In genomic region chr6:158624684-158625682, GRCh38 we compare ENCODE assay signal across 17 cellular contexts. TPM values are rescaled to one million over a fixed set of nuclear protein-coding genes. Genes with fewer than 3 reads are reported as not detected.
A peak's percentile ranks its signal among the peaks of the same experiment; 100 is the strongest.
DNase-seq lines count a peak whose midpoint lies in the region; ATAC-seq and TF ChIP-seq lines count a peak whose summit lies in the region.
"Had no signal": no experiment of that assay in that cellular context is flagged by ENCODE, and none has a peak within 500 bp of the region (broad histone marks: within the 10 kb centered on the region; RNA-seq: fewer than 3 reads in every experiment).

No MANE protein-coding gene starts in this region.

- CTCF ChIA-PET in activated CD8-positive, alpha-beta memory T cell treated with anti-CD3 and anti-CD28 coated beads, Interleukin-2, amount 10 ng/mL, durations not matched to agents 7 days and 5 days (lab: Charles Lee), result interaction anchor here (0.9 kb wide), 1 partner anchor 67 kb away, joined by 3 read pairs; no protein-coding TSS in a partner anchor
- CTCF ChIA-PET in HEK293T (lab: Yijun Ruan, JAX), result no interaction called here

- H3K9me3 ChIP-seq in thoracic aorta, result no peaks in the 10 kb centered on the region
- H3K9me3 ChIP-seq: SJCRH30 had no signal

- peak overlapping the region; percentile 78 for H3K27ac Mint-ChIP-seq in activated T-cell treated with anti-CD3 and anti-CD28 coated beads, Interleukin-2, amount 50 U/mL, for 24 hours
- no peak overlapping the region for H3K27ac Mint-ChIP-seq in activated CD8-positive, alpha-beta memory T cell treated with anti-CD3 and anti-CD28 coated beads, Interleukin-2, amount 10 ng/mL, durations not matched to agents 7 days and 5 days
- H3K27ac Mint-ChIP-seq in CD14-positive monocyte, result peak overlapping the region in 3 of 7 donors; percentile 32 to 49 (median 43)
- H3K27ac Mint-ChIP-seq: CD8-positive, alpha-beta T cell; stimulated activated naive CD8-positive, alpha-beta T cell treated with anti-CD3 and anti-CD28 coated beads, Interleukin-15, amount 100 ng/mL, for 72 hours had no signal

- H3K27ac ChIP-seq in thoracic aorta, result peak overlapping the region; percentile 13 to 62
- H3K27ac ChIP-seq: SJCRH30 had no signal

- peaks cover 6% of the 10 kb centered on the region for H3K36me3 ChIP-seq in thoracic aorta

- TF ChIP-seq CTCF in thoracic aorta (IDR thresholded peaks at IDR 0.05), result no peak
- no peak for TF ChIP-seq CTCF in CD14-positive monocyte (IDR thresholded peaks at IDR 0.05)

- no peaks in the 10 kb centered on the region for H3K27me3 ChIP-seq in thoracic aorta (replicated peaks; ENCODE audit: insufficient read depth)
- H3K27me3 ChIP-seq: SJCRH30 had no signal

- no peak overlapping the region for H3K4me3 ChIP-seq in thoracic aorta
- H3K4me3 ChIP-seq: SJCRH30 had no signal

- ATAC-seq in activated T-cell treated with anti-CD3 and anti-CD28 coated beads, Interleukin-2, amount 50 U/mL, for 4 hours, result no peak
- ATAC-seq in activated CD8-positive, alpha-beta memory T cell treated with anti-CD3 and anti-CD28 coated beads, Interleukin-2, amount 10 ng/mL, durations not matched to agents 7 days and 5 days, result no peak
- ATAC-seq in thoracic aorta (ENCODE audit: insufficient number of reproducible peaks, low FRiP score, low read depth), result no peak
- ATAC-seq: CD8-positive, alpha-beta T cell; stimulated activated naive CD8-positive, alpha-beta T cell treated with anti-CD3 and anti-CD28 coated beads, Interleukin-15, amount 100 ng/mL, for 72 hours had no signal

- intact Hi-C loops in CD14-positive monocyte (cut with micrococcal nuclease), result no loop called here

- peaks cover 95% of the 10 kb centered on the region for H3K36me3 Mint-ChIP-seq in activated T-cell treated with anti-CD3 and anti-CD28 coated beads, Interleukin-2, amount 50 U/mL, for 24 hours (ENCODE audit: low read depth)
- peaks cover 48% of the 10 kb centered on the region for H3K36me3 Mint-ChIP-seq in activated T-cell treated with anti-CD3 and anti-CD28 coated beads, Interleukin-2, amount 50 U/mL, for 4 hours (ENCODE audit: insufficient read depth)
- peaks cover 23% of the 10 kb centered on the region for H3K36me3 Mint-ChIP-seq in activated CD8-positive, alpha-beta memory T cell treated with anti-CD3 and anti-CD28 coated beads, Interleukin-2, amount 10 ng/mL, durations not matched to agents 7 days and 5 days
- H3K36me3 Mint-ChIP-seq in CD14-positive monocyte, result peaks cover 74 to 87% of the 10 kb centered on the region in 2 donors

- no peak for DNase-seq in activated T-cell treated with anti-CD3 and anti-CD28 coated beads, Interleukin-2, amount 50 U/mL, for 24 hours
- no peak for DNase-seq in activated T-cell treated with anti-CD3 and anti-CD28 coated beads, Interleukin-2, amount 50 U/mL, for 4 hours
- DNase-seq in activated CD8-positive, alpha-beta memory T cell treated with anti-CD3 and anti-CD28 coated beads, Interleukin-2, amount 10 ng/mL, durations not matched to agents 7 days and 5 days, result peak; percentile 39
- DNase-seq in islet precursor cell (peak; percentile 45), thoracic aorta (ENCODE audit: low spot score) (no peak), HEK293T (ENCODE audit: extremely low spot score) (no peak), CD14-positive monocyte (ENCODE audit: low spot score) (no peak), NOMO-1 treated with DMSO at 0.1 percent for 48 hours (lab: John Stamatoyannopoulos, UW; ENCODE audit: unreplicated experiment) (no peak)
- DNase-seq: activated CD4-positive, alpha-beta T cell treated with anti-CD3 and anti-CD28 coated beads for 48 hours; activated effector memory CD4-positive, alpha-beta T cell treated with Interleukin-2 at 50 U/mL for 16 hours; foreskin melanocyte; NCI-H187; retina; SJCRH30; stimulated activated CD4-positive, alpha-beta T cell treated with anti-CD3 and anti-CD28 coated beads, Interleukin-15, amount 100 ng/mL, for 24 hours; stimulated activated naive CD8-positive, alpha-beta T cell treated with anti-CD3 and anti-CD28 coated beads, Interleukin-15, amount 100 ng/mL, for 72 hours had no signal

- H3K4me1 Mint-ChIP-seq in activated T-cell treated with anti-CD3 and anti-CD28 coated beads, Interleukin-2, amount 50 U/mL, for 24 hours (ENCODE audit: low read depth), result peaks cover 37% of the 10 kb centered on the region
- peaks cover 12% of the 10 kb centered on the region for H3K4me1 Mint-ChIP-seq in activated T-cell treated with anti-CD3 and anti-CD28 coated beads, Interleukin-2, amount 50 U/mL, for 4 hours (ENCODE audit: low read depth)
- H3K4me1 Mint-ChIP-seq in activated CD8-positive, alpha-beta memory T cell treated with anti-CD3 and anti-CD28 coated beads, Interleukin-2, amount 10 ng/mL, durations not matched to agents 7 days and 5 days, result peaks cover 18% of the 10 kb centered on the region
- no peaks in the 10 kb centered on the region for H3K4me1 Mint-ChIP-seq in CD14-positive monocyte

- no peaks in the 10 kb centered on the region for H3K27me3 Mint-ChIP-seq in activated T-cell treated with anti-CD3 and anti-CD28 coated beads, Interleukin-2, amount 50 U/mL, for 24 hours
- no peaks in the 10 kb centered on the region for H3K27me3 Mint-ChIP-seq in activated T-cell treated with anti-CD3 and anti-CD28 coated beads, Interleukin-2, amount 50 U/mL, for 4 hours (ENCODE audit: low read depth)
- no peaks in the 10 kb centered on the region for H3K27me3 Mint-ChIP-seq in activated CD8-positive, alpha-beta memory T cell treated with anti-CD3 and anti-CD28 coated beads, Interleukin-2, amount 10 ng/mL, durations not matched to agents 7 days and 5 days
- H3K27me3 Mint-ChIP-seq in CD14-positive monocyte (ENCODE audit: low read depth in 3 of 3), result peaks cover 0 to 2% (median 0%) of the 10 kb centered on the region in 3 donors
- H3K27me3 Mint-ChIP-seq: stimulated activated naive CD8-positive, alpha-beta T cell treated with anti-CD3 and anti-CD28 coated beads, Interleukin-15, amount 100 ng/mL, for 72 hours had no signal

- H3K4me1 ChIP-seq in thoracic aorta (ENCODE audit: control insufficient read depth in 1 of 2, low read depth in 2 of 2), result peaks cover 6 to 27% of the 10 kb centered on the region in 2 donors
- H3K4me1 ChIP-seq: SJCRH30 had no signal

- H3K9me3 Mint-ChIP-seq in activated T-cell treated with anti-CD3 and anti-CD28 coated beads, Interleukin-2, amount 50 U/mL, for 24 hours, result no peaks in the 10 kb centered on the region
- H3K9me3 Mint-ChIP-seq in activated T-cell treated with anti-CD3 and anti-CD28 coated beads, Interleukin-2, amount 50 U/mL, for 4 hours, result no peaks in the 10 kb centered on the region
- H3K9me3 Mint-ChIP-seq in activated CD8-positive, alpha-beta memory T cell treated with anti-CD3 and anti-CD28 coated beads, Interleukin-2, amount 10 ng/mL, durations not matched to agents 7 days and 5 days (ENCODE audit: low read depth), result no peaks in the 10 kb centered on the region
- H3K9me3 Mint-ChIP-seq in CD14-positive monocyte, result no peaks in the 10 kb centered on the region
- H3K9me3 Mint-ChIP-seq: CD8-positive, alpha-beta T cell; stimulated activated naive CD8-positive, alpha-beta T cell treated with anti-CD3 and anti-CD28 coated beads, Interleukin-15, amount 100 ng/mL, for 72 hours had no signal

- H3K4me3 Mint-ChIP-seq in activated T-cell treated with anti-CD3 and anti-CD28 coated beads, Interleukin-2, amount 50 U/mL, for 24 hours, result no peak overlapping the region
- no peak overlapping the region for H3K4me3 Mint-ChIP-seq in activated T-cell treated with anti-CD3 and anti-CD28 coated beads, Interleukin-2, amount 50 U/mL, for 4 hours
- no peak overlapping the region for H3K4me3 Mint-ChIP-seq in activated CD8-positive, alpha-beta memory T cell treated with anti-CD3 and anti-CD28 coated beads, Interleukin-2, amount 10 ng/mL, durations not matched to agents 7 days and 5 days
- no peak overlapping the region for H3K4me3 Mint-ChIP-seq in CD14-positive monocyte
- H3K4me3 Mint-ChIP-seq: CD8-positive, alpha-beta T cell; stimulated activated naive CD8-positive, alpha-beta T cell treated with anti-CD3 and anti-CD28 coated beads, Interleukin-15, amount 100 ng/mL, for 72 hours had no signal

- POLR2A ChIA-PET in HEK293T (lab: Yijun Ruan, JAX), result no interaction called here

TF ChIP-seq in HEK293T, 16 proteins besides CTCF, POLR2A, EP300 and RAD21:
- no peak for TF ChIP-seq BHLHE40 (IDR thresholded peaks at IDR 0.05; ENCODE audit: borderline replicate concordance)
- no peak for TF ChIP-seq FOXA1 (IDR thresholded peaks at IDR 0.05)
- TF ChIP-seq NFRKB (IDR thresholded peaks at IDR 0.05), result no peak
- TF ChIP-seq TARDBP (IDR thresholded peaks at IDR 0.05), result no peak
- no peak for TF ChIP-seq SUZ12 (IDR thresholded peaks at IDR 0.05)
- no peak for TF ChIP-seq FOXK2 (IDR thresholded peaks at IDR 0.05)

RNA-seq across cellular contexts. Expression of gene DYNLT1, which starts 19.6 kb away (rescaled TPM):
- 10 to 100 TPM; 57.5 to 67.1 (median 64.9) TPM for total RNA-seq in activated T-cell treated with anti-CD3 and anti-CD28 coated beads, Interleukin-2, amount 50 U/mL, for 4 hours
- total RNA-seq in activated CD8-positive, alpha-beta memory T cell treated with anti-CD3 and anti-CD28 coated beads, Interleukin-2, amount 10 ng/mL, durations not matched to agents 7 days and 5 days, result 100 to 1,000 TPM; 109 to 120 TPM
- total RNA-seq in thoracic aorta, result 10 to 100 TPM; 45.6 to 48.7 TPM
- 100 to 1,000 TPM; 286 to 287 TPM for polyA plus RNA-seq in CD14-positive monocyte

RNA-seq across cellular contexts. Expression of gene SYTL3, which starts 24.9 kb away (rescaled TPM):
- 10 to 100 TPM; 33.6 to 72.6 (median 38.5) TPM for total RNA-seq in activated T-cell treated with anti-CD3 and anti-CD28 coated beads, Interleukin-2, amount 50 U/mL, for 4 hours
- total RNA-seq in activated CD8-positive, alpha-beta memory T cell treated with anti-CD3 and anti-CD28 coated beads, Interleukin-2, amount 10 ng/mL, durations not matched to agents 7 days and 5 days, result 100 to 1,000 TPM; 106 to 112 TPM
- total RNA-seq in thoracic aorta, result 1 to 10 TPM; 7.1 to 9.6 TPM
- polyA plus RNA-seq in CD14-positive monocyte, result 10 to 100 TPM; 14.6 to 14.8 TPM

Comparison
In these comparisons a context has a peak if more than half of its experiments do, and no peak if none do; other contexts are left out.
1. DNase-seq: peak in activated CD8-positive, alpha-beta memory T cell treated with anti-CD3 and anti-CD28 coated beads, Interleukin-2, amount 10 ng/mL, durations not matched to agents 7 days and 5 days (single experiment) and islet precursor cell (single experiment); none in activated T-cell treated with anti-CD3 and anti-CD28 coated beads, Interleukin-2, amount 50 U/mL, for 24 hours (single experiment), activated T-cell treated with anti-CD3 and anti-CD28 coated beads, Interleukin-2, amount 50 U/mL, for 4 hours (single experiment), thoracic aorta (single experiment), HEK293T (single experiment), CD14-positive monocyte (single experiment) and NOMO-1 treated with DMSO at 0.1 percent for 48 hours (single experiment).